ENCODE assay signal across 8 cellular contexts in the genomic region with DNA sequence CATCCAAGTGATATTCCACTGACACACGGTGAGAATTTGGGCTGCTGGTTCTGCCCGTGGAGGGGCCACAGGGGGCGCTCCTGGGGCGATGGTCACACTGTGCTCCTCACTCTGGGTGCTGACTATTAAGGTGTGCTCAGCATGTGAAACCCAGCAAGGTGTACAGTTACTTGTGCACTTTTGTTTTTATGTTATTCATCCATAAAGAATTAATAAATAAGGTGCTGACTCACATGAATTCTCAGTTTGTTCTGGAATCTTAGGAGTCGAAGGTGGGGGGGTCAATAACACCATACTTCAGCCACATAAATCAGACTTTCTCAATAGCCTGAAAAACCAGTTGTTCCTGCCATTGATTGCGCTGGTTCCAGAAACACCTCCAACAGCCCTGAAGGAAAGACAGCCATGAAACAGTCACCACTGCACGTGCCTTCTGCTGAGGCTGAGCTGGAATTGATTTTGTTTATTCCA. TPM values are rescaled to one million over a fixed set of nuclear protein-coding genes. Genes with fewer than 3 reads are reported as not detected.
DNase-seq lines count a peak whose midpoint lies in the region; ATAC-seq and TF ChIP-seq lines count a peak whose summit lies in the region.

No MANE protein-coding gene starts in this region.

- H3K36me3 Mint-ChIP-seq in activated naive CD4-positive, alpha-beta T cell treated with anti-CD3 and anti-CD28 coated beads for 36 hours (ENCODE audit: low read depth), result no peaks in the 10 kb centered on the region

- no peak overlapping the region for H3K4me3 Mint-ChIP-seq in activated naive CD4-positive, alpha-beta T cell treated with anti-CD3 and anti-CD28 coated beads for 36 hours

- H3K79me2 ChIP-seq in HCT116 (ENCODE audit: insufficient read depth, low read length), result no peaks in the 10 kb centered on the region

- H3K27me3 ChIP-seq in HCT116 (ENCODE audit: insufficient read depth, low read length), result no peaks in the 10 kb centered on the region
- no peaks in the 10 kb centered on the region for H3K27me3 ChIP-seq in adrenal gland
- no peaks in the 10 kb centered on the region for H3K27me3 ChIP-seq in thyroid gland

- H3K4me1 ChIP-seq in HCT116 (ENCODE audit: control insufficient read depth in 1 of 2, insufficient read depth in 2 of 2, low read length in 2 of 2) (peaks cover 39 to 40% of the 10 kb centered on the region in 2 experiments), adrenal gland (replicated peaks in 1 of 2) (peaks cover 16 to 36% of the 10 kb centered on the region in 2 donors), thyroid gland (peaks cover 22 to 31% of the 10 kb centered on the region in 2 donors)

- H4K20me1 ChIP-seq in HCT116 (ENCODE audit: insufficient read depth), result no peaks in the 10 kb centered on the region

- H3K27me3 Mint-ChIP-seq in activated naive CD4-positive, alpha-beta T cell treated with anti-CD3 and anti-CD28 coated beads for 36 hours (ENCODE audit: low read depth), result peaks cover 2% of the 10 kb centered on the region

- peak; percentile 56 for DNase-seq in HCT116 (ENCODE audit: low read depth, low spot score)
- DNase-seq in adrenal gland, result peak in 4 of 7 donors; percentile 50 to 62 (median 55)
- DNase-seq in kidney glomerular epithelial cell (lab: John Stamatoyannopoulos, UW), result peak; percentile 31
- peak; percentile 46 to 51 for DNase-seq in thyroid gland
- no peak for DNase-seq in activated naive CD4-positive, alpha-beta T cell treated with anti-CD3 and anti-CD28 coated beads for 36 hours
- DNase-seq in retina, result no peak
- DNase-seq in midbrain (lab: John Stamatoyannopoulos, UW), result no peak

- H3K9me2 ChIP-seq in HCT116 (ENCODE audit: insufficient read depth), result no peaks in the 10 kb centered on the region

- H3K9me3 ChIP-seq in HCT116 (ENCODE audit: control insufficient read depth in 1 of 2, insufficient read depth in 1 of 2, low read depth in 1 of 2, low read length in 2 of 2), result no peaks in the 10 kb centered on the region
- H3K9me3 ChIP-seq in adrenal gland (replicated peaks in 1 of 3), result no peaks in the 10 kb centered on the region
- H3K9me3 ChIP-seq in thyroid gland, result no peaks in the 10 kb centered on the region

- TF ChIP-seq POLR2A in HCT116 (IDR thresholded peaks at IDR 0.05; ENCODE audit: borderline replicate concordance, extremely low read depth, insufficient read depth, insufficient read length) (no peak), adrenal gland (IDR thresholded peaks at IDR 0.05) (no peak), thyroid gland (IDR thresholded peaks at IDR 0.05) (no peak)

- no peak overlapping the region for H3K27ac Mint-ChIP-seq in activated naive CD4-positive, alpha-beta T cell treated with anti-CD3 and anti-CD28 coated beads for 36 hours

- H3K4me1 Mint-ChIP-seq in activated naive CD4-positive, alpha-beta T cell treated with anti-CD3 and anti-CD28 coated beads for 36 hours (ENCODE audit: low read depth), result peaks cover 9% of the 10 kb centered on the region

- peaks cover 0 to 4% of the 10 kb centered on the region in 2 experiments; a peak in 1 of 4 replicates for H3K36me3 ChIP-seq in HCT116 (ENCODE audit: control insufficient read depth in 1 of 2, insufficient read depth in 2 of 2, low read length in 2 of 2)
- no peaks in the 10 kb centered on the region for H3K36me3 ChIP-seq in adrenal gland (replicated peaks in 1 of 2)
- H3K36me3 ChIP-seq in thyroid gland, result no peaks in the 10 kb centered on the region

- peak overlapping the region; percentile 66 for H3K9ac ChIP-seq in HCT116 (ENCODE audit: low read length)

- peak; percentile 86 for ATAC-seq in HCT116
- ATAC-seq in HG03095 (IDR thresholded peaks at IDR 0.05; ENCODE audit: unreplicated experiment), result no peak

- TF ChIP-seq RAD21 in HCT116 (IDR thresholded peaks at IDR 0.05; ENCODE audit: low read depth), result peak; percentile 80

- no TSS peak for BruUV-seq in HCT116 (replicated peaks; lab: Mats Ljungman, UMichigan)

- no peak overlapping the region for H2AFZ ChIP-seq in HCT116 (ENCODE audit: low read depth, low read length, poor library complexity, severe bottlenecking)

- H3K9me3 Mint-ChIP-seq in activated naive CD4-positive, alpha-beta T cell treated with anti-CD3 and anti-CD28 coated beads for 36 hours, result no peaks in the 10 kb centered on the region

- H3K4me3 ChIP-seq in HCT116 (replicated peaks in 1 of 2; ENCODE audit: low read depth in 1 of 2, low read length in 2 of 2) (peak overlapping the region in 1 of 2 experiments; percentile 15; a peak in 2 of 4 replicates), adrenal gland (peak overlapping the region in 1 of 4 donors; percentile 12), thyroid gland (replicated peaks in 1 of 3) (no peak overlapping the region)

- CTCF ChIA-PET in HCT116 (lab: Charles Lee), result interaction anchor here (1.1 to 2.1 kb wide), 4 partner anchors 11 to 53 kb away, joined by 3 to 5 read pairs (median 4); a partner anchor contains a TSS
- CTCF ChIA-PET in activated naive CD4-positive, alpha-beta T cell treated with anti-CD3 and anti-CD28 coated beads for 36 hours (lab: Charles Lee), result interaction anchor here (0.5 to 1.0 kb wide), 2 partner anchors 9 to 151 kb away, joined by 3 to 4 read pairs; no protein-coding TSS in a partner anchor

- peak overlapping the region; percentile 70 for H3K4me2 ChIP-seq in HCT116 (ENCODE audit: low read length)

- peak overlapping the region; percentile 84 for H3K27ac ChIP-seq in HCT116 (ENCODE audit: low read depth, low read length)
- peak overlapping the region; percentile 47 to 93 (median 78) for H3K27ac ChIP-seq in adrenal gland
- peak overlapping the region; percentile 37 to 76 (median 71) for H3K27ac ChIP-seq in thyroid gland

- POLR2A ChIA-PET in HCT116 (lab: Charles Lee), result interaction anchor here (0.9 kb wide), 1 partner anchor 9 kb away, joined by 3 read pairs; no protein-coding TSS in a partner anchor

- TF ChIP-seq CTCF in HCT116 (IDR thresholded peaks at IDR 0.05 in 2 of 3, conservative IDR thresholded peaks at IDR 0.05 in 1 of 3; ENCODE audit: borderline replicate concordance in 1 of 3, insufficient read depth in 1 of 3, low read depth in 2 of 3, low read length in 2 of 3), result peak; percentile 58 to 84 (median 82); a peak in 5 of 6 replicates
- no peak for TF ChIP-seq CTCF in adrenal gland (IDR thresholded peaks at IDR 0.05)
- TF ChIP-seq CTCF in thyroid gland (IDR thresholded peaks at IDR 0.05), result peak in 2 of 6 experiments; percentile 9 to 15

- RAD21 ChIA-PET in HCT116 (lab: Charles Lee; ENCODE audit: low non-redundant PET in 1 of 2, low total read pairs in 2 of 2, uncharacterized antibody in 2 of 2, unreplicated experiment in 2 of 2), result no interaction called here

- intact Hi-C loops in HCT116 (cut with micrococcal nuclease), result loop anchor here (2.0 to 5.0 kb wide), 2 partner anchors 54 to 70 kb away; a partner anchor contains a TSS
- intact Hi-C loops in adrenal gland (cut with DNase I), result no loop called here
- intact Hi-C loops in thyroid gland (cut with DNase I), result no loop called here
- intact Hi-C loops in activated naive CD4-positive, alpha-beta T cell treated with anti-CD3 and anti-CD28 coated beads for 36 hours (cut with micrococcal nuclease), result no loop called here

- 37 to 44% (median 40%) methylated on average over 5 to 7 of the region's 7 CpGs for WGBS in adrenal gland, 4 donors
- 45 to 54% methylated on average over 7 of the region's 7 CpGs for WGBS in thyroid gland, 2 donors

TF ChIP-seq in HCT116, 20 proteins besides CTCF, POLR2A, EP300 and RAD21:
- TF ChIP-seq SIN3A (IDR thresholded peaks at IDR 0.05; ENCODE audit: low read depth) (0 out of 2 replicates have a peak, but pooled peaks have one; percentile 54), FOSL1 (IDR thresholded peaks at IDR 0.05; ENCODE audit: low read depth) (peak; percentile 50; the same call in 1 of the 2 replicates), EZH2phosphoT487 (IDR thresholded peaks at IDR 0.05; ENCODE audit: borderline replicate concordance) (no peak), EZH2 (IDR thresholded peaks at IDR 0.05) (no peak), CEBPB (IDR thresholded peaks at IDR 0.05; ENCODE audit: low read depth) (peak; percentile 83), POLR2AphosphoS5 (IDR thresholded peaks at IDR 0.05; ENCODE audit: low read depth, low read length) (no peak; the same call in 1 of the 2 replicates), JUND (IDR thresholded peaks at IDR 0.05) (peak; percentile 43; the same call in 1 of the 2 replicates), YY1 (IDR thresholded peaks at IDR 0.05; ENCODE audit: extremely low read depth, insufficient replicate concordance, low read depth, low read length) (peak; percentile 10), CBX3 (IDR thresholded peaks at IDR 0.05; ENCODE audit: low read depth) (peak; percentile 83), SP1 (IDR thresholded peaks at IDR 0.05; ENCODE audit: low read depth) (peak; percentile 75)
- TF ChIP-seq, protein P1, sequence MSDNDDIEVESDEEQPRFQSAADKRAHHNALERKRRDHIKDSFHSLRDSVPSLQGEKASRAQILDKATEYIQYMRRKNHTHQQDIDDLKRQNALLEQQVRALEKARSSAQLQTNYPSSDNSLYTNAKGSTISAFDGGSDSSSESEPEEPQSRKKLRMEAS (IDR thresholded peaks at IDR 0.05), result peak; percentile 85
TF ChIP-seq in HCT116: peak in this region for 8.

RNA-seq across cellular contexts. Expression of a gene that starts 53.5 kb away (rescaled TPM):
- total RNA-seq in HCT116 (2021; ENCODE audit: unreplicated experiment), result 0.22 TPM
- polyA plus RNA-seq in HCT116 (2012), result 0.34 and 0.53 TPM in 2 replicates
- total RNA-seq in adrenal gland, result under 1 TPM in 5 of 8 donors, not detected in 3; 0.22 to 0.83 (median 0.40) TPM
- under 1 TPM; 0.07 to 0.62 (median 0.48) TPM for polyA plus RNA-seq in adrenal gland
- total RNA-seq in thyroid gland, result not detected
- total RNA-seq in activated naive CD4-positive, alpha-beta T cell treated with anti-CD3 and anti-CD28 coated beads for 36 hours, result not detected

Comparison
In these comparisons a context has a peak if more than half of its experiments do, and no peak if none do; other contexts are left out.
1. DNase-seq: peak in HCT116 (single experiment), adrenal gland (4 of 7), kidney glomerular epithelial cell (single experiment) and thyroid gland (2 of 2); none in activated naive CD4-positive, alpha-beta T cell treated with anti-CD3 and anti-CD28 coated beads for 36 hours (single experiment), retina (single experiment) and midbrain (single experiment).
2. CTCF ChIP-seq: peak in HCT116 (3 of 3); none in adrenal gland (0 of 6).
3. Peak in every context shown above with its lines, with median percentiles within 50 percentile points of each other: H3K27ac ChIP-seq.